8 cellular contexts compared by ENCODE assay signal in genomic region chr6:159042003-159042823, GRCh38. TPM values are rescaled to one million over a fixed set of nuclear protein-coding genes. Genes with fewer than 3 reads are reported as not detected.
DNase-seq lines count a peak whose midpoint lies in the region; ATAC-seq and TF ChIP-seq lines count a peak whose summit lies in the region.

No MANE protein-coding gene starts in this region.

- no peak overlapping the region for H2BK120ac ChIP-seq in neuronal stem cell (ENCODE audit: low read depth, low read length)

- no peak overlapping the region for H4K8ac ChIP-seq in neuronal stem cell (ENCODE audit: low read depth, low read length)

- no peak for TF ChIP-seq EP300 in gastroesophageal sphincter (IDR thresholded peaks at IDR 0.05)

- DNase-seq in DMS 273 (lab: John Stamatoyannopoulos, UW; ENCODE audit: unreplicated experiment) (peak; percentile 89), SIG-M5 treated with dmso at 0.1 percent for 504 hours (lab: John Stamatoyannopoulos, UW; ENCODE audit: unreplicated experiment) (peak; percentile 81), neuronal stem cell (ENCODE audit: low spot score) (peak; percentile 66), type B pancreatic cell (ENCODE audit: extremely low spot score, unreplicated experiment) (no peak)
- peak; percentile 83 for DNase-seq in activated naive CD4-positive, alpha-beta T cell treated with anti-CD3 and anti-CD28 coated beads, Interleukin-2, amount 10 ng/mL, durations not matched to agents 7 days and 5 days

- ATAC-seq in GM21529 (IDR thresholded peaks at IDR 0.05; ENCODE audit: unreplicated experiment) (peak; percentile 38), gastroesophageal sphincter (peak; percentile 46)

- no peak overlapping the region for H2AK5ac ChIP-seq in neuronal stem cell (ENCODE audit: low read depth, low read length)

- peaks cover 66% of the 10 kb centered on the region for H3K4me1 Mint-ChIP-seq in activated naive CD4-positive, alpha-beta T cell treated with anti-CD3 and anti-CD28 coated beads, Interleukin-2, amount 10 ng/mL, durations not matched to agents 7 days and 5 days
- H3K4me1 Mint-ChIP-seq in type B pancreatic cell (ENCODE audit: unreplicated experiment), result peaks cover 17% of the 10 kb centered on the region

- peak overlapping the region; percentile 72 for H3K4me3 ChIP-seq in Loucy (ENCODE audit: low read length, poor library complexity, severe bottlenecking)
- H3K4me3 ChIP-seq in gastroesophageal sphincter, result peak overlapping the region in 1 of 2 donors; percentile 13
- H3K4me3 ChIP-seq in neuronal stem cell (ENCODE audit: low read length in 2 of 2), result no peak overlapping the region

- peak; percentile 98 for TF ChIP-seq CTCF in Loucy (conservative IDR thresholded peaks at IDR 0.05; ENCODE audit: low read length)
- TF ChIP-seq CTCF in gastroesophageal sphincter (IDR thresholded peaks at IDR 0.05), result peak; percentile 70 to 91 (median 74)
- TF ChIP-seq CTCF in type B pancreatic cell (conservative IDR thresholded peaks at IDR 0.05), result peak; percentile 99

- no peaks in the 10 kb centered on the region for H3F3A ChIP-seq in Loucy (ENCODE audit: low read depth)

- H3K9ac ChIP-seq in Loucy (ENCODE audit: low read depth, low read length, poor library complexity, severe bottlenecking) (peak overlapping the region; percentile 64), neuronal stem cell (ENCODE audit: low read depth, low read length, poor library complexity) (no peak overlapping the region)

- peak overlapping the region; percentile 96 for H3K4me3 Mint-ChIP-seq in activated naive CD4-positive, alpha-beta T cell treated with anti-CD3 and anti-CD28 coated beads, Interleukin-2, amount 10 ng/mL, durations not matched to agents 7 days and 5 days
- H3K4me3 Mint-ChIP-seq in type B pancreatic cell, result peak overlapping the region; percentile 42

- H3K4me1 ChIP-seq in Loucy (ENCODE audit: insufficient read depth, low read length, poor library complexity, severe bottlenecking), result peaks cover 53% of the 10 kb centered on the region
- peaks cover 0 to 16% (median 0%) of the 10 kb centered on the region in 3 donors for H3K4me1 ChIP-seq in gastroesophageal sphincter
- no peaks in the 10 kb centered on the region for H3K4me1 ChIP-seq in neuronal stem cell (ENCODE audit: control insufficient read depth in 2 of 2, insufficient read depth in 1 of 2, low read depth in 1 of 2, low read length in 2 of 2)

- H3K27ac ChIP-seq in gastroesophageal sphincter (peak overlapping the region in 3 of 4 donors; percentile 3 to 45 (median 18)), neuronal stem cell (replicated peaks; ENCODE audit: low read length) (no peak overlapping the region)

- H2BK15ac ChIP-seq in neuronal stem cell (ENCODE audit: low read length), result no peak overlapping the region

- 53 to 84% methylated on average over 10 to 13 of the region's 14 CpGs for WGBS in gastroesophageal sphincter (ENCODE audit: low coverage in 1 of 2), 2 donors
- WGBS in neuronal stem cell (ENCODE audit: extremely low coverage in 2 of 2, insufficient read length in 2 of 2, insufficient replicate concordance in 1 of 2), 2 donors, result no CpG with 5 or more reads among the region's 14 CpGs

- no peak overlapping the region for H3K4ac ChIP-seq in neuronal stem cell (ENCODE audit: low read length)

- CTCF ChIA-PET in activated naive CD4-positive, alpha-beta T cell treated with anti-CD3 and anti-CD28 coated beads, Interleukin-2, amount 10 ng/mL, durations not matched to agents 7 days and 5 days (lab: Charles Lee), result interaction anchor here (0.8 to 11.4 kb wide), 14 partner anchors 10 to 270 kb away, joined by 3 to 234 read pairs (median 4); no protein-coding TSS in a partner anchor

- peak overlapping the region; percentile 97 for H3K4me2 ChIP-seq in Loucy (ENCODE audit: low read depth, low read length, poor library complexity, severe bottlenecking)
- H3K4me2 ChIP-seq in neuronal stem cell (ENCODE audit: insufficient read depth, low read length, poor library complexity, severe bottlenecking), result no peak overlapping the region

- H3K23ac ChIP-seq in neuronal stem cell (ENCODE audit: low read depth, low read length, poor library complexity), result no peak overlapping the region

- peak overlapping the region; percentile 98 for H3K27ac Mint-ChIP-seq in activated naive CD4-positive, alpha-beta T cell treated with anti-CD3 and anti-CD28 coated beads, Interleukin-2, amount 10 ng/mL, durations not matched to agents 7 days and 5 days
- peak overlapping the region; percentile 88 for H3K27ac Mint-ChIP-seq in type B pancreatic cell

- H3K9me3 ChIP-seq in Loucy (ENCODE audit: insufficient read depth, low read depth, low read length) (no peaks in the 10 kb centered on the region), gastroesophageal sphincter (no peaks in the 10 kb centered on the region), neuronal stem cell (replicated peaks in 1 of 2; ENCODE audit: control insufficient read depth in 2 of 2, insufficient read depth in 1 of 2, low read depth in 1 of 2, low read length in 2 of 2) (no peaks in the 10 kb centered on the region)

- TF ChIP-seq POLR2A in gastroesophageal sphincter (IDR thresholded peaks at IDR 0.05), result no peak

- peaks cover 4% of the 10 kb centered on the region for H4K20me1 ChIP-seq in Loucy (ENCODE audit: insufficient read depth, low read length, poor library complexity, severe bottlenecking)

- 0 out of 2 replicates have a peak, but pooled peaks cover 3% of the 10 kb centered on the region for H3K79me2 ChIP-seq in Loucy (ENCODE audit: insufficient read depth, low read length)

- peak overlapping the region; percentile 75 for H2AFZ ChIP-seq in Loucy (ENCODE audit: low read length)
- H2AFZ ChIP-seq in neuronal stem cell (ENCODE audit: low read length), result no peak overlapping the region

- H4K91ac ChIP-seq in neuronal stem cell (ENCODE audit: low read depth, low read length, poor library complexity), result no peak overlapping the region

- no peak overlapping the region for H2BK12ac ChIP-seq in neuronal stem cell (ENCODE audit: low read length)

- no peaks in the 10 kb centered on the region for H3K9me3 Mint-ChIP-seq in activated naive CD4-positive, alpha-beta T cell treated with anti-CD3 and anti-CD28 coated beads, Interleukin-2, amount 10 ng/mL, durations not matched to agents 7 days and 5 days
- H3K9me3 Mint-ChIP-seq in type B pancreatic cell, result no peaks in the 10 kb centered on the region

- H3K14ac ChIP-seq in neuronal stem cell (ENCODE audit: low read length), result no peak overlapping the region

- H3K79me1 ChIP-seq in neuronal stem cell (ENCODE audit: low read depth, low read length), result no peaks in the 10 kb centered on the region

- H3K36me3 Mint-ChIP-seq in activated naive CD4-positive, alpha-beta T cell treated with anti-CD3 and anti-CD28 coated beads, Interleukin-2, amount 10 ng/mL, durations not matched to agents 7 days and 5 days, result peaks cover 68% of the 10 kb centered on the region
- no peaks in the 10 kb centered on the region for H3K36me3 Mint-ChIP-seq in type B pancreatic cell

- H3K36me3 ChIP-seq in Loucy (ENCODE audit: insufficient read depth, low read length) (peaks cover 12% of the 10 kb centered on the region; the same call in 1 of the 2 replicates), gastroesophageal sphincter (no peaks in the 10 kb centered on the region), neuronal stem cell (replicated peaks in 1 of 2; ENCODE audit: control insufficient read depth in 2 of 2, insufficient read depth in 2 of 2, low read length in 2 of 2) (no peaks in the 10 kb centered on the region)

- H3K27me3 ChIP-seq in Loucy (ENCODE audit: insufficient read depth, low read length, poor library complexity, severe bottlenecking) (no peaks in the 10 kb centered on the region), gastroesophageal sphincter (peaks cover 5% of the 10 kb centered on the region), neuronal stem cell (ENCODE audit: control insufficient read depth in 3 of 3, insufficient read depth in 3 of 3, low read depth in 1 of 3, low read length in 3 of 3) (peaks cover 0 to 30% (median 0%) of the 10 kb centered on the region in 3 experiments)

- H2BK5ac ChIP-seq in neuronal stem cell (ENCODE audit: low read length), result no peak overlapping the region

- no peaks in the 10 kb centered on the region for H3K27me3 Mint-ChIP-seq in activated naive CD4-positive, alpha-beta T cell treated with anti-CD3 and anti-CD28 coated beads, Interleukin-2, amount 10 ng/mL, durations not matched to agents 7 days and 5 days
- H3K27me3 Mint-ChIP-seq in type B pancreatic cell, result peaks cover 17% of the 10 kb centered on the region

- no peak overlapping the region for H3K18ac ChIP-seq in neuronal stem cell (ENCODE audit: low read length)

- no peaks in the 10 kb centered on the region for H3K9me2 ChIP-seq in Loucy (replicated peaks; ENCODE audit: low read depth, low read length)

RNA-seq across cellular contexts. Expression of gene TAGAP, which starts 2.6 kb away (rescaled TPM):
- total RNA-seq in gastroesophageal sphincter (1 to 10 TPM; 1.0 to 4.3 (median 1.9) TPM), type B pancreatic cell (ENCODE audit: low replicate concordance) (0.22 and 0.43 TPM in 2 replicates)
- not detected for polyA plus RNA-seq in neuronal stem cell (2013, experiment 1 of 2)
- polyA plus RNA-seq in neuronal stem cell (2013, experiment 2 of 2), result not detected

RNA-seq across cellular contexts. Expression of gene RSPH3, which starts 42.2 kb away (rescaled TPM):
- total RNA-seq in gastroesophageal sphincter, result 10 to 100 TPM in 3 of 4 donors, 1 to 10 TPM in 1; 6.7 to 23.1 (median 13.0) TPM
- polyA plus RNA-seq in neuronal stem cell (2013, experiment 1 of 2), result 3.8 TPM
- polyA plus RNA-seq in neuronal stem cell (2013, experiment 2 of 2), result 4.0 TPM
- total RNA-seq in type B pancreatic cell (ENCODE audit: low replicate concordance), result 9.7 and 11.8 TPM in 2 replicates
